1 cellular context compared by ENCODE assay signal in the genomic region with DNA sequence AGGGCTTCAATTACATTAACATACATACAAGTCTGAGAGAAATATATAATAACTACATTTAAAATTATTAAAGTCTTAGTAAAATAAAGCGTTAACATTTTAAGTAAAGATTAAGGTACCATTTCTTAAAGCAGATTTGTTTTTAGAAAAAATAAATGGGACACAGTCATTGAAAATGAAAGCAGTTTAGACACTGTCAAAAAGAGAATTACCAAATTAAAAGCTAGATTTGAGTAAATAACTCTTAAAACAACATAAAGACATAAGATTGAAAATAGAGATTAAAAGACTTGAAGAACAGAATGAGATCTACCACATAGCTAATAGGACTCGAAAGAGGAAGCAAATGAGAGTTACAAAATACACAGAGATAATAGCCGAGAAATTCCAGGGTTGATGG.
TF ChIP-seq lines count a peak whose summit lies in the region.

No MANE protein-coding gene starts in this region.

TF ChIP-seq in SK-N-SH, 30 proteins besides CTCF, POLR2A, EP300 and RAD21 (continued from another document):
- TF ChIP-seq USF1 (IDR thresholded peaks at IDR 0.05; ENCODE audit: borderline replicate concordance, low read depth) (no peak), EZH2phosphoT487 (IDR thresholded peaks at IDR 0.05; ENCODE audit: borderline replicate concordance, low read depth) (no peak), RXRA (IDR thresholded peaks at IDR 0.05; ENCODE audit: borderline replicate concordance, low read depth) (no peak), TCF12 (IDR thresholded peaks at IDR 0.05) (no peak), GABPA (IDR thresholded peaks at IDR 0.05; ENCODE audit: low read depth) (no peak), FOXJ3 (CRISPR knock-in tag; IDR thresholded peaks at IDR 0.05) (no peak), FOXM1 (IDR thresholded peaks at IDR 0.05; ENCODE audit: low read depth) (no peak), SIN3A (IDR thresholded peaks at IDR 0.05; ENCODE audit: borderline replicate concordance, low read depth, low read length) (no peak)
- TF ChIP-seq, protein P1, sequence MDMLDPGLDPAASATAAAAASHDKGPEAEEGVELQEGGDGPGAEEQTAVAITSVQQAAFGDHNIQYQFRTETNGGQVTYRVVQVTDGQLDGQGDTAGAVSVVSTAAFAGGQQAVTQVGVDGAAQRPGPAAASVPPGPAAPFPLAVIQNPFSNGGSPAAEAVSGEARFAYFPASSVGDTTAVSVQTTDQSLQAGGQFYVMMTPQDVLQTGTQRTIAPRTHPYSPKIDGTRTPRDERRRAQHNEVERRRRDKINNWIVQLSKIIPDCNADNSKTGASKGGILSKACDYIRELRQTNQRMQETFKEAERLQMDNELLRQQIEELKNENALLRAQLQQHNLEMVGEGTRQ (IDR thresholded peaks at IDR 0.05; ENCODE audit: borderline replicate concordance, low read depth, low read length) = no peak
